Comparison of ENCODE assay signal across 1 cellular context in genomic region chr11:12019867-12020416, GRCh38.
TF ChIP-seq lines count a peak whose summit lies in the region.

No MANE protein-coding gene starts in this region.

TF ChIP-seq in HepG2, 621 proteins besides CTCF, POLR2A, EP300 and RAD21 (continued from another document):
- TF ChIP-seq RNF219 (CRISPR knock-in tag; IDR thresholded peaks at IDR 0.05) (no peak), PAWR (CRISPR knock-in tag; IDR thresholded peaks at IDR 0.05; ENCODE audit: borderline replicate concordance) (no peak), BCL3 (CRISPR knock-in tag; IDR thresholded peaks at IDR 0.05) (no peak), HIVEP1 (CRISPR knock-in tag; IDR thresholded peaks at IDR 0.05) (no peak), XRCC5 (optimal IDR thresholded peaks at IDR 0.05; ENCODE audit: low read length) (no peak), ZNF44 (CRISPR knock-in tag; IDR thresholded peaks at IDR 0.05) (no peak), SP1 (IDR thresholded peaks at IDR 0.05) (no peak), SP1 (CRISPR knock-in tag; IDR thresholded peaks at IDR 0.05) (no peak), GPN1 (CRISPR knock-in tag; IDR thresholded peaks at IDR 0.05; ENCODE audit: borderline replicate concordance) (no peak)
TF ChIP-seq in HepG2: peak in this region for 0.
